Comparison of ENCODE assay signal across 8 cellular contexts in the genomic region with DNA sequence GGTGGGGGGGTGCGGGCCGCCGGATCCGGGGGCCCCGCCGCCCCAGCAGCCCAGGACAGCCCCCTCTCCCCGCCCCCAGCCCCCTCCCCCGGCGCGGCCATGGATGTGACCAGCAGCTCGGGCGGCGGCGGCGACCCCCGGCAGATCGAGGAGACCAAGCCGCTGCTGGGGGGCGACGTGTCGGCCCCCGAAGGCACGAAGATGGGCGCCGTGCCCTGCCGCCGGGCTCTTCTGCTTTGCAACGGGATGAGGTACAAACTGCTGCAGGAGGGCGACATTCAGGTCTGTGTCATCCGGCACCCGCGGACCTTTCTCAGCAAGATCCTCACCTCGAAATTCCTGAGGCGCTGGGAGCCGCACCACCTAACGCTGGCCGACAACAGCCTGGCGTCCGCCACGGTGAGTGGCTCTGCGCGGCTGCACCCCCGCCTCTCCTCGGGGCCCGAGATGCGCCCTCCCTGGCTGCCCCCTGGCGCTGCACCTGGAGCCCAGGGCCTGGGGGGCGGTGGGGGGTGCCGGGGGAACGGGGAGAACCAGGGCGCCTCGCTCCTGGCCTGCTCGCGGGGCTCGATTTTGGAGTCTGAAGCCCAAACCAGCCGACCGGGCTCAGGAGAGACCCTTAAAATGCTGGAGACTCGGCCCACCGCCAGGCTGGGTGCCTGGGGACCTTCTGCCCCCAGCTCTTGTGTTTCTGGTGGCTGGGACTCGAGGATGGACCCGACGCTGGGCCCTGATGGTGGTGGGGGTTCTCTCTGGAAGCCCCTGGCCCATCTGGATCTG. TPM values are rescaled to one million over a fixed set of nuclear protein-coding genes. Genes with fewer than 3 reads are reported as not detected.
DNase-seq lines count a peak whose midpoint lies in the region; ATAC-seq and TF ChIP-seq lines count a peak whose summit lies in the region.

No MANE protein-coding gene starts in this region.

- no peaks in the 10 kb centered on the region for H3F3A ChIP-seq in smooth muscle cell (ENCODE audit: low read depth)

- peaks cover 53% of the 10 kb centered on the region for H3K79me2 ChIP-seq in smooth muscle cell (ENCODE audit: low read depth)

- H4K20me1 ChIP-seq in smooth muscle cell (ENCODE audit: low read depth), result peaks cover 36% of the 10 kb centered on the region

- H3K9ac ChIP-seq in iPS-20b (ENCODE audit: low read depth, low read length) (peak overlapping the region; percentile 92; the same call in 1 of the 2 replicates), smooth muscle cell (ENCODE audit: low read depth) (peak overlapping the region; percentile 93)

- under 1% methylated on average over 35 of the region's 62 CpGs for WGBS in smooth muscle cell (ENCODE audit: low lambda C conversion rate)

- no peak overlapping the region for H2AFZ ChIP-seq in smooth muscle cell (ENCODE audit: low read depth)

- TF ChIP-seq CTCF in astrocyte of the spinal cord (IDR thresholded peaks at IDR 0.05; ENCODE audit: low read depth, low read length) (peak; percentile 20), smooth muscle cell (IDR thresholded peaks at IDR 0.05; ENCODE audit: borderline replicate concordance, insufficient read depth, poor library complexity, severe bottlenecking) (peak; percentile 21)

- H3K36me3 ChIP-seq in iPS-20b (ENCODE audit: insufficient read depth, low read depth, low read length) (no peaks in the 10 kb centered on the region), smooth muscle cell (ENCODE audit: low read depth) (no peaks in the 10 kb centered on the region)

- peaks cover 22% of the 10 kb centered on the region for H3K4me1 ChIP-seq in iPS-20b (ENCODE audit: insufficient read depth, low read length)
- peaks cover 25% of the 10 kb centered on the region for H3K4me1 ChIP-seq in smooth muscle cell (ENCODE audit: low read depth)

- ATAC-seq in HG02571 (IDR thresholded peaks at IDR 0.05; ENCODE audit: unreplicated experiment), result peak; percentile 23

- DNase-seq in NCI-H1436 (lab: John Stamatoyannopoulos, UW), result peak; percentile 26
- no peak for DNase-seq in NCI-H1436 treated with DMSO at 0.1 percent for 48 hours (lab: John Stamatoyannopoulos, UW)
- DNase-seq in astrocyte of the spinal cord (ENCODE audit: low read depth, low spot score), result peak; percentile 35
- no peak for DNase-seq in smooth muscle cell (lab: John Stamatoyannopoulos, UW; ENCODE audit: unreplicated experiment)
- no peak for DNase-seq in NCI-H1694 treated with DMSO at 0.1 percent for 48 hours (lab: John Stamatoyannopoulos, UW)

- H3K4me3 ChIP-seq in astrocyte of the spinal cord (ENCODE audit: low read depth, low read length) (peak overlapping the region; percentile 75), iPS-20b (ENCODE audit: low read length) (peak overlapping the region; percentile 89), smooth muscle cell (peak overlapping the region; percentile 92)

- H3K4me2 ChIP-seq in smooth muscle cell, result peak overlapping the region; percentile 96

- TF ChIP-seq POLR2A in Raji (IDR thresholded peaks at IDR 0.05; ENCODE audit: insufficient read depth, low read depth, low read length), result peak; percentile 26; the same call in 1 of the 2 replicates

- H3K27me3 ChIP-seq in iPS-20b (ENCODE audit: insufficient read depth, low read length) (peaks cover 24% of the 10 kb centered on the region), smooth muscle cell (ENCODE audit: low read depth) (no peaks in the 10 kb centered on the region)

- in situ Hi-C loops in astrocyte of the spinal cord (cut with HindIII; ENCODE audit: low sequenced_read_pairs), result no loop called here

- H3K27ac ChIP-seq in iPS-20b (ENCODE audit: low read length) (peak overlapping the region; percentile 58), smooth muscle cell (ENCODE audit: low read depth) (peak overlapping the region; percentile 91)

- H3K9me3 ChIP-seq in iPS-20b (ENCODE audit: insufficient read depth, low read depth, low read length) (no peaks in the 10 kb centered on the region), smooth muscle cell (replicated peaks; ENCODE audit: low read depth) (no peaks in the 10 kb centered on the region)

RNA-seq across cellular contexts. Expression of a gene that starts 0.7 kb away (rescaled TPM):
- total RNA-seq in smooth muscle cell, result 22.5 and 44.5 TPM in 2 replicates
- polyA plus RNA-seq in smooth muscle cell, result 2.5 and 9.4 TPM in 2 replicates

Comparison
In these comparisons a context has a peak if more than half of its experiments do, and no peak if none do; other contexts are left out.
1. DNase-seq: peak in NCI-H1436 (single experiment) and astrocyte of the spinal cord (single experiment); none in NCI-H1436 treated with DMSO at 0.1 percent for 48 hours (single experiment), smooth muscle cell (single experiment) and NCI-H1694 treated with DMSO at 0.1 percent for 48 hours (single experiment).
2. Peak in every context shown above with its lines, with median percentiles within 50 percentile points of each other: H3K4me3 ChIP-seq.